In the genomic region with DNA sequence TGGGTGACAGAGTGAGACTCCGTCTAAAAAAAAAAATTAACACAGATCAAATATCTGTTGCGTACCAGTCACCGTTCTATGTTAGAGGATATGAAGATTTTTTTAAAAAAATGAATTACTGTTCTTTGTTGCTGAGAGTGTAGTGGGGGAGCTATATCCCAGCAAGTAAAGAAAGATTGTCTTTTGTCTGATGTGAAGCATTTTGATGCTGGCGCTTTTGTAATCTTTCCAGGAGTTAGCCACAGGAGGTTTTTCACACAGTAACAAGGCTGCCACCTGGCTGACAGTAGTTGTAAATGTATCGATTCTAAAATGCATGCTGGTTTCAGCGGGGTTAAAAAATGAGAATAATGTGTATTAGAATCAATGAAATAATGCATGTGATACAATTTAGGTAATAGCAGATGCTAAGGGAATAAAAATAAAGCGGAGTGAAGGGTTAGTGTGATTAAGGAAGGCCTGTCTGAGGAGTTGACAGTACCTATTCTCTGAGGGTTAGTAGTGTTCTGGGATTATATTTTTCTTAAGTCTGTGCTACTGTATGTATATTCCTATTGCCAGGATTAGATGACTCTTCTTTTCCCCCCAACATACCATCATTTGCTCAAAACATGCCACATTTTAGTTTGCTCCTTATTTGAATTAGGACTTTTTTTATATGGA, we compare ENCODE assay signal across 8 cellular contexts. TPM values are rescaled to one million over a fixed set of nuclear protein-coding genes. Genes with fewer than 3 reads are reported as not detected.
DNase-seq lines count a peak whose midpoint lies in the region; ATAC-seq and TF ChIP-seq lines count a peak whose summit lies in the region.

No MANE protein-coding gene starts in this region.

- H3K4me1 Mint-ChIP-seq in endothelial cell (ENCODE audit: unreplicated experiment) = peaks cover 12% of the 10 kb centered on the region

- H3K27ac Mint-ChIP-seq in endothelial cell (ENCODE audit: unreplicated experiment) = no peak overlapping the region

- H3K27me3 ChIP-seq in neural cell (ENCODE audit: insufficient read depth, low read depth, low read length) = no peaks in the 10 kb centered on the region

- H3K4me3 ChIP-seq in AG10803 (ENCODE audit: low read length) (peak overlapping the region; percentile 33; the same call in 1 of the 2 replicates), GM12875 (ENCODE audit: low read depth, low read length) (peak overlapping the region; percentile 98), neural cell (ENCODE audit: low read length) (peak overlapping the region; percentile 98)

- H3K4me2 ChIP-seq in neural cell (ENCODE audit: low read length) = peak overlapping the region; percentile 55

- peaks cover 61% of the 10 kb centered on the region for H3K79me2 ChIP-seq in neural cell (replicated peaks; ENCODE audit: insufficient read depth, low read length)

- H3F3A ChIP-seq in neural cell (ENCODE audit: insufficient read depth, low read length, poor library complexity, severe bottlenecking) = peaks cover 3% of the 10 kb centered on the region

- no peaks in the 10 kb centered on the region for H3K9me3 ChIP-seq in neural cell (ENCODE audit: low read length)

- peaks cover 15% of the 10 kb centered on the region for H3K27me3 Mint-ChIP-seq in endothelial cell (ENCODE audit: unreplicated experiment)

- no peak for TF ChIP-seq EP300 in neural cell (conservative IDR thresholded peaks at IDR 0.05; ENCODE audit: poor library complexity, severe bottlenecking)

- no peaks in the 10 kb centered on the region for H4K20me1 ChIP-seq in neural cell (ENCODE audit: insufficient read depth)

- peak overlapping the region; percentile 63 for H3K27ac ChIP-seq in neural cell (ENCODE audit: low read length)

- peak; percentile 75 for DNase-seq in AG10803 (ENCODE audit: low read depth)
- peak; percentile 47 for DNase-seq in NCI-H2227 treated with DMSO at 0.1 percent for 48 hours (lab: John Stamatoyannopoulos, UW)
- DNase-seq in activated CD4-positive, alpha-beta T cell treated with anti-CD3 and anti-CD28 coated beads, Interleukin-2, amount 50 U/mL, for 4 hours = peak; percentile 46 to 48
- peak; percentile 18 for DNase-seq in endothelial cell (ENCODE audit: low spot score)
- DNase-seq in SHP77 treated with DMSO at 0.1 percent for 48 hours (lab: John Stamatoyannopoulos, UW) = no peak

- H3K36me3 ChIP-seq in neural cell (ENCODE audit: insufficient read depth, low read length) = no peaks in the 10 kb centered on the region

- peak; percentile 72 for TF ChIP-seq RAD21 in neural cell (conservative IDR thresholded peaks at IDR 0.05)

- H3K9ac ChIP-seq in neural cell (ENCODE audit: low read length) = peak overlapping the region; percentile 41

- no peaks in the 10 kb centered on the region for H3K9me2 ChIP-seq in neural cell (ENCODE audit: insufficient read depth, low read length)

- TF ChIP-seq CTCF in AG10803 (conservative IDR thresholded peaks at IDR 0.05; ENCODE audit: low read length) (peak; percentile 75), GM12875 (IDR thresholded peaks at IDR 0.05; ENCODE audit: borderline replicate concordance, insufficient read depth, low read depth, low read length) (peak; percentile 43; the same call in 1 of the 2 replicates), endothelial cell (IDR thresholded peaks at IDR 0.05; ENCODE audit: unreplicated experiment) (peak; percentile 55), neural cell (IDR thresholded peaks at IDR 0.05; ENCODE audit: poor library complexity, severe bottlenecking) (peak; percentile 87)

- H3K9me3 Mint-ChIP-seq in endothelial cell (ENCODE audit: unreplicated experiment) = no peaks in the 10 kb centered on the region

- no peak for ATAC-seq in GM19324 (IDR thresholded peaks at IDR 0.05; ENCODE audit: low FRiP score, unreplicated experiment)

- no peak overlapping the region for H2AFZ ChIP-seq in neural cell (ENCODE audit: low read depth, low read length)

- peaks cover 4% of the 10 kb centered on the region for H3K36me3 Mint-ChIP-seq in endothelial cell (ENCODE audit: low read depth, unreplicated experiment)

- H3K4me3 Mint-ChIP-seq in endothelial cell (ENCODE audit: unreplicated experiment) = no peak overlapping the region

TF ChIP-seq in neural cell, 6 proteins besides CTCF, POLR2A, EP300 and RAD21:
- TF ChIP-seq POLR2AphosphoS5 (IDR thresholded peaks at IDR 0.05) = no peak
- TF ChIP-seq TAF1 (IDR thresholded peaks at IDR 0.05; ENCODE audit: low read depth) = no peak
- TF ChIP-seq MXI1 (conservative IDR thresholded peaks at IDR 0.05; ENCODE audit: poor library complexity, severe bottlenecking) = peak; percentile 34
- peak; percentile 81 for TF ChIP-seq SMC3 (conservative IDR thresholded peaks at IDR 0.05; ENCODE audit: poor library complexity)
- TF ChIP-seq, protein P1, sequence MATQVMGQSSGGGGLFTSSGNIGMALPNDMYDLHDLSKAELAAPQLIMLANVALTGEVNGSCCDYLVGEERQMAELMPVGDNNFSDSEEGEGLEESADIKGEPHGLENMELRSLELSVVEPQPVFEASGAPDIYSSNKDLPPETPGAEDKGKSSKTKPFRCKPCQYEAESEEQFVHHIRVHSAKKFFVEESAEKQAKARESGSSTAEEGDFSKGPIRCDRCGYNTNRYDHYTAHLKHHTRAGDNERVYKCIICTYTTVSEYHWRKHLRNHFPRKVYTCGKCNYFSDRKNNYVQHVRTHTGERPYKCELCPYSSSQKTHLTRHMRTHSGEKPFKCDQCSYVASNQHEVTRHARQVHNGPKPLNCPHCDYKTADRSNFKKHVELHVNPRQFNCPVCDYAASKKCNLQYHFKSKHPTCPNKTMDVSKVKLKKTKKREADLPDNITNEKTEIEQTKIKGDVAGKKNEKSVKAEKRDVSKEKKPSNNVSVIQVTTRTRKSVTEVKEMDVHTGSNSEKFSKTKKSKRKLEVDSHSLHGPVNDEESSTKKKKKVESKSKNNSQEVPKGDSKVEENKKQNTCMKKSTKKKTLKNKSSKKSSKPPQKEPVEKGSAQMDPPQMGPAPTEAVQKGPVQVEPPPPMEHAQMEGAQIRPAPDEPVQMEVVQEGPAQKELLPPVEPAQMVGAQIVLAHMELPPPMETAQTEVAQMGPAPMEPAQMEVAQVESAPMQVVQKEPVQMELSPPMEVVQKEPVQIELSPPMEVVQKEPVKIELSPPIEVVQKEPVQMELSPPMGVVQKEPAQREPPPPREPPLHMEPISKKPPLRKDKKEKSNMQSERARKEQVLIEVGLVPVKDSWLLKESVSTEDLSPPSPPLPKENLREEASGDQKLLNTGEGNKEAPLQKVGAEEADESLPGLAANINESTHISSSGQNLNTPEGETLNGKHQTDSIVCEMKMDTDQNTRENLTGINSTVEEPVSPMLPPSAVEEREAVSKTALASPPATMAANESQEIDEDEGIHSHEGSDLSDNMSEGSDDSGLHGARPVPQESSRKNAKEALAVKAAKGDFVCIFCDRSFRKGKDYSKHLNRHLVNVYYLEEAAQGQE (IDR thresholded peaks at IDR 0.05; ENCODE audit: borderline replicate concordance) = peak; percentile 15
- TF ChIP-seq EZH2 (IDR thresholded peaks at IDR 0.05; ENCODE audit: borderline replicate concordance, insufficient read depth, low read length, poor library complexity, severe bottlenecking) = no peak

RNA-seq across cellular contexts. Expression of gene LMNB1, which starts 3.4 kb away (rescaled TPM):
- total RNA-seq in endothelial cell (ENCODE audit: unreplicated experiment) = 69.8 TPM
- polyA plus RNA-seq in neural cell = 91.0 and 105 TPM in 2 replicates
- polyA minus RNA-seq in neural cell = 112 and 119 TPM in 2 replicates

Comparison
In these comparisons a context has a peak if more than half of its experiments do, and no peak if none do; other contexts are left out.
1. H3K4me3 ChIP-seq: peak in every context shown above with its lines; median percentile 98 in GM12875; 98 in neural cell; 33 in AG10803.